ENCODE assay signal across 15 cellular contexts in the genomic region with DNA sequence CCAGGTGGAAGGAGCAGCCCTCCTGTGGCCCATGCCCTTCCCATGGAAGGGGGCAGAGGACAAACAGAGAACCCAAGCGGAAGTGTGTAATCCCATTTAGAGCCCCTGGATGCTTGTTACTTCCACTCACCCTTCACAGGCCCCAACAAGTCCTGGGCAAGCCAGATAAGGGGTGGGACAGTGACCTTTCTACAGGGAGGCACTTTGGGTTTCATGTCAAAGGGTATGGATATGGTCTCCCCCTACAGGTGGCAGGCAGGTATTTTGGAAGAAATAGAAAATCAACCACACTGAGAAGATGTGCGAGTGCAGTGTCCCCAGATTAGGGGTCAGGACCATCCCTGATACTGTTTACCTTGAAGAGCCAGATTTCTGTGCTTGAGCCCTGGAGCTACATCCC. TPM values are rescaled to one million over a fixed set of nuclear protein-coding genes. Genes with fewer than 3 reads are reported as not detected.
DNase-seq lines count a peak whose midpoint lies in the region; ATAC-seq and TF ChIP-seq lines count a peak whose summit lies in the region.
"Had no signal": no experiment of that assay in that cellular context is flagged by ENCODE, and none has a peak within 500 bp of the region (broad histone marks: within the 10 kb centered on the region; RNA-seq: fewer than 3 reads in every experiment).

No MANE protein-coding gene starts in this region.

- peak overlapping the region; percentile 45 for H3K27ac Mint-ChIP-seq in progenitor cell of endocrine pancreas
- no peak overlapping the region for H3K27ac Mint-ChIP-seq in activated T-helper 2 cell treated with anti-CD3 and anti-CD28 coated beads, Interferon-gamma antibody, Interleukin-2, Interleukin-4, amounts not matched to agents 10 μg/mL and 5 μg/mL and 100 μg/mL, durations not matched to agents 14 hours and 24 hours and 36 hours
- no peak overlapping the region for H3K27ac Mint-ChIP-seq in effector memory CD8-positive, alpha-beta T cell
- H3K27ac Mint-ChIP-seq: activated naive CD4-positive, alpha-beta T cell treated with anti-CD3 and anti-CD28 coated beads, Interleukin-2, amount 50 U/mL, for 24 hours had no signal

- H3K36me3 Mint-ChIP-seq in progenitor cell of endocrine pancreas (ENCODE audit: insufficient read depth) = peaks cover 30% of the 10 kb centered on the region
- H3K36me3 Mint-ChIP-seq in activated T-helper 2 cell treated with anti-CD3 and anti-CD28 coated beads, Interferon-gamma antibody, Interleukin-2, Interleukin-4, amounts not matched to agents 10 μg/mL and 5 μg/mL and 100 μg/mL, durations not matched to agents 14 hours and 24 hours and 36 hours (ENCODE audit: low read depth) = no peaks in the 10 kb centered on the region
- no peaks in the 10 kb centered on the region for H3K36me3 Mint-ChIP-seq in effector memory CD8-positive, alpha-beta T cell (ENCODE audit: insufficient read depth)

- H3K4me3 ChIP-seq in GM12865 (ENCODE audit: low read depth, low read length) (no peak overlapping the region), NB4 (ENCODE audit: low read depth, low read length) (no peak overlapping the region), epithelial cell of proximal tubule (ENCODE audit: low read depth, low read length) (no peak overlapping the region)

- intact Hi-C loops in activated T-helper 2 cell treated with anti-CD3 and anti-CD28 coated beads, Interferon-gamma antibody, Interleukin-2, Interleukin-4, amounts not matched to agents 10 μg/mL and 5 μg/mL and 100 μg/mL, durations not matched to agents 14 hours and 24 hours and 36 hours (cut with micrococcal nuclease) = no loop called here

- TF ChIP-seq CTCF in GM12865 (IDR thresholded peaks at IDR 0.05; ENCODE audit: insufficient read depth, low read depth, low read length, missing control alignments) = peak; percentile 41
- peak; percentile 7 for TF ChIP-seq CTCF in NB4 (IDR thresholded peaks at IDR 0.05; ENCODE audit: low read depth, low read length)
- TF ChIP-seq CTCF in epithelial cell of proximal tubule (conservative IDR thresholded peaks at IDR 0.05; ENCODE audit: low read depth, low read length) = peak; percentile 52
- TF ChIP-seq CTCF in progenitor cell of endocrine pancreas (IDR thresholded peaks at IDR 0.05; ENCODE audit: unreplicated experiment) = peak; percentile 40

- DNase-seq in GM12865 (ENCODE audit: low read depth) = peak; percentile 40
- DNase-seq in NB4 (ENCODE audit: low read depth) = no peak
- DNase-seq in epithelial cell of proximal tubule (ENCODE audit: low read depth) = no peak
- DNase-seq in progenitor cell of endocrine pancreas (ENCODE audit: low spot score, unreplicated experiment) = no peak
- DNase-seq in activated T-helper 2 cell treated with anti-CD3 and anti-CD28 coated beads, Interferon-gamma antibody, Interleukin-2, Interleukin-4, amounts not matched to agents 10 μg/mL and 5 μg/mL and 100 μg/mL, durations not matched to agents 14 hours and 24 hours and 36 hours (ENCODE audit: low spot score) = no peak
- DNase-seq in effector memory CD8-positive, alpha-beta T cell = no peak
- DNase-seq: activated CD4-positive, alpha-beta T cell treated with anti-CD3 and anti-CD28 coated beads for 48 hours; effector CD4-positive, alpha-beta T cell; Kasumi-1; NCI-H2227 treated with DMSO at 0.1 percent for 48 hours; SIG-M5 had no signal

- H3K4me3 Mint-ChIP-seq in progenitor cell of endocrine pancreas (ENCODE audit: low read depth) = no peak overlapping the region
- no peak overlapping the region for H3K4me3 Mint-ChIP-seq in activated T-helper 2 cell treated with anti-CD3 and anti-CD28 coated beads, Interferon-gamma antibody, Interleukin-2, Interleukin-4, amounts not matched to agents 10 μg/mL and 5 μg/mL and 100 μg/mL, durations not matched to agents 14 hours and 24 hours and 36 hours (ENCODE audit: low read depth)
- no peak overlapping the region for H3K4me3 Mint-ChIP-seq in effector memory CD8-positive, alpha-beta T cell
- H3K4me3 Mint-ChIP-seq: activated naive CD4-positive, alpha-beta T cell treated with anti-CD3 and anti-CD28 coated beads, Interleukin-2, amount 50 U/mL, for 24 hours had no signal

- no peaks in the 10 kb centered on the region for H3K4me1 Mint-ChIP-seq in progenitor cell of endocrine pancreas (ENCODE audit: low read depth)
- peaks cover 7% of the 10 kb centered on the region for H3K4me1 Mint-ChIP-seq in activated T-helper 2 cell treated with anti-CD3 and anti-CD28 coated beads, Interferon-gamma antibody, Interleukin-2, Interleukin-4, amounts not matched to agents 10 μg/mL and 5 μg/mL and 100 μg/mL, durations not matched to agents 14 hours and 24 hours and 36 hours (ENCODE audit: low read depth)
- no peaks in the 10 kb centered on the region for H3K4me1 Mint-ChIP-seq in effector memory CD8-positive, alpha-beta T cell (ENCODE audit: low read depth in 2 of 2)

- ATAC-seq in HG03175 (IDR thresholded peaks at IDR 0.05; ENCODE audit: unreplicated experiment) = no peak
- no peak for ATAC-seq in HG03442 (IDR thresholded peaks at IDR 0.05; ENCODE audit: unreplicated experiment)
- no peak for ATAC-seq in effector memory CD8-positive, alpha-beta T cell (replicated peaks)

- no peak for TF ChIP-seq POLR2A in NB4 (IDR thresholded peaks at IDR 0.05; ENCODE audit: extremely low read depth, insufficient read length)

- no peaks in the 10 kb centered on the region for H3K27me3 Mint-ChIP-seq in progenitor cell of endocrine pancreas
- peaks cover 18% of the 10 kb centered on the region for H3K27me3 Mint-ChIP-seq in activated T-helper 2 cell treated with anti-CD3 and anti-CD28 coated beads, Interferon-gamma antibody, Interleukin-2, Interleukin-4, amounts not matched to agents 10 μg/mL and 5 μg/mL and 100 μg/mL, durations not matched to agents 14 hours and 24 hours and 36 hours (ENCODE audit: low read depth)
- no peaks in the 10 kb centered on the region for H3K27me3 Mint-ChIP-seq in effector memory CD8-positive, alpha-beta T cell

- no peaks in the 10 kb centered on the region for H3K9me3 Mint-ChIP-seq in progenitor cell of endocrine pancreas (ENCODE audit: low read depth)
- no peaks in the 10 kb centered on the region for H3K9me3 Mint-ChIP-seq in activated T-helper 2 cell treated with anti-CD3 and anti-CD28 coated beads, Interferon-gamma antibody, Interleukin-2, Interleukin-4, amounts not matched to agents 10 μg/mL and 5 μg/mL and 100 μg/mL, durations not matched to agents 14 hours and 24 hours and 36 hours
- no peaks in the 10 kb centered on the region for H3K9me3 Mint-ChIP-seq in effector memory CD8-positive, alpha-beta T cell
- H3K9me3 Mint-ChIP-seq: activated naive CD4-positive, alpha-beta T cell treated with anti-CD3 and anti-CD28 coated beads, Interleukin-2, amount 50 U/mL, for 24 hours had no signal

RNA-seq across cellular contexts. Expression of a gene that starts 11.4 kb away (rescaled TPM):
- total RNA-seq in epithelial cell of proximal tubule (not detected in 2 replicates), progenitor cell of endocrine pancreas (not detected in 2 replicates)
- total RNA-seq in activated T-helper 2 cell treated with anti-CD3 and anti-CD28 coated beads, Interferon-gamma antibody, Interleukin-2, Interleukin-4, amounts not matched to agents 10 μg/mL and 5 μg/mL and 100 μg/mL, durations not matched to agents 14 hours and 24 hours and 36 hours = 0.05 TPM in 1 of 2 replicates, not detected in the other
- total RNA-seq: myocyte had no signal

RNA-seq across cellular contexts. Expression of a gene that starts 29.4 kb away (rescaled TPM):
- total RNA-seq in epithelial cell of proximal tubule (2.7 and 3.0 TPM in 2 replicates), progenitor cell of endocrine pancreas (54.5 and 61.6 TPM in 2 replicates)
- 0.09 and 0.68 TPM in 2 replicates for total RNA-seq in activated T-helper 2 cell treated with anti-CD3 and anti-CD28 coated beads, Interferon-gamma antibody, Interleukin-2, Interleukin-4, amounts not matched to agents 10 μg/mL and 5 μg/mL and 100 μg/mL, durations not matched to agents 14 hours and 24 hours and 36 hours

RNA-seq across cellular contexts. Expression of a gene that starts 58.7 kb away (rescaled TPM):
- total RNA-seq in epithelial cell of proximal tubule (36.8 and 44.7 TPM in 2 replicates), progenitor cell of endocrine pancreas (53.2 and 56.9 TPM in 2 replicates)
- total RNA-seq in activated T-helper 2 cell treated with anti-CD3 and anti-CD28 coated beads, Interferon-gamma antibody, Interleukin-2, Interleukin-4, amounts not matched to agents 10 μg/mL and 5 μg/mL and 100 μg/mL, durations not matched to agents 14 hours and 24 hours and 36 hours = 66.2 and 69.1 TPM in 2 replicates

Comparison
In these comparisons a context has a peak if more than half of its experiments do, and no peak if none do; other contexts are left out.
1. RNA of a gene that starts 29.4 kb away (total RNA-seq): 54.5 to 61.6 TPM in progenitor cell of endocrine pancreas; 2.7 to 3.0 TPM in epithelial cell of proximal tubule and 0.09 to 0.68 TPM in activated T-helper 2 cell treated with anti-CD3 and anti-CD28 coated beads, Interferon-gamma antibody, Interleukin-2, Interleukin-4, amounts not matched to agents 10 μg/mL and 5 μg/mL and 100 μg/mL, durations not matched to agents 14 hours and 24 hours and 36 hours; every median in the first group is over 10 times any median in the second.
2. Peak in every context shown above with its lines, with median percentiles within 50 percentile points of each other: CTCF ChIP-seq.